ENCODE assay signal across 9 cellular contexts in the genomic region with DNA sequence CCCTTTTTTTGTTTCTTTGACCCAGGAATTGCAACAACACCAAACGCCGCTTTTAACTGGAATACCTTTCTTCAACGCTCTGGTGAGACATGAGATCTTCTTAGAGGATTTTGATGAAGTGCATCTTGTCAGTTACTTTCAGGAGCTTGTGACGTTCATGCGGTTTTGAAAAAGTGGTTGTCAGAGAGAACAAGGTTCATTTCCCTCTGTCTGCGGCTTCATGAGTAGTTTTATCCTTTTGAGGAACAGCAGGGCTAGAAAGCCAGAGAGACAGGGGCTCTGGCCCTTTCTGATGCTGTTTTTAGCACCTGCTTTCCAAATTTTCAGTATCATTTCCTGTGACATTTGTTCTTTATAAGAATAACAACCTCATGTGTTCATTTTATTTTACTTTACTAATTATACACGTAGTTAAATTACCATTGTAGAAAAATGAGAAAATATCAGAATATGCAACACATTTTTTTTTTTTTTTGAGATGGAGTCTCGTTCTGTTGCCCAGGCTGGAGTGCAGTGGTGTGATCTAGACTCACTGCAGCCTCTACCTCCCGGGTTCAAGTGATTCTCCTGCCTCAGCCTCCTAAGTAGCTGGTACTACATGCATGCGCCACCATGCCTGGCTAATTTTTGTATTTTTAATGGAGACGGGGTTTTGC.
DNase-seq lines count a peak whose midpoint lies in the region; ATAC-seq and TF ChIP-seq lines count a peak whose summit lies in the region.
"Had no signal": no experiment of that assay in that cellular context is flagged by ENCODE, and none has a peak within 500 bp of the region (broad histone marks: within the 10 kb centered on the region; RNA-seq: fewer than 3 reads in every experiment).

No MANE protein-coding gene starts in this region.

- H3K9me3 ChIP-seq in CD8-positive, alpha-beta T cell (ENCODE audit: low read length) = no peaks in the 10 kb centered on the region
- no peaks in the 10 kb centered on the region for H3K9me3 ChIP-seq in stomach
- no peaks in the 10 kb centered on the region for H3K9me3 ChIP-seq in effector memory CD4-positive, alpha-beta T cell (ENCODE audit: control insufficient read depth, low read length)
- H3K9me3 ChIP-seq in sigmoid colon = no peaks in the 10 kb centered on the region

- no peak for TF ChIP-seq EP300 in stomach (IDR thresholded peaks at IDR 0.05)
- no peak for TF ChIP-seq EP300 in sigmoid colon (IDR thresholded peaks at IDR 0.05)

- no peaks in the 10 kb centered on the region for H3K36me3 Mint-ChIP-seq in CD8-positive, alpha-beta T cell
- peaks cover 2% of the 10 kb centered on the region for H3K36me3 Mint-ChIP-seq in activated T-helper 1 cell treated with anti-CD3 and anti-CD28 coated beads, Interleukin-12 subunit alpha, Interleukin-12 subunit beta, Interleukin-2, Interleukin-4 antibody, amounts not matched to agents 30 ng/mL and 10 ng/mL and 1 ng/mL, durations not matched to agents 14 hours and 24 hours and 36 hours (ENCODE audit: low read depth)

- H3K4me3 ChIP-seq in CD8-positive, alpha-beta T cell (ENCODE audit: low read depth, low read length) = no peak overlapping the region
- H3K4me3 ChIP-seq in stomach (no peak overlapping the region), sigmoid colon (no peak overlapping the region)
- no peak overlapping the region for H3K4me3 ChIP-seq in effector memory CD4-positive, alpha-beta T cell (ENCODE audit: insufficient read depth, low read depth, low read length, poor library complexity, severe bottlenecking)

- POLR2A ChIA-PET in CD8-positive, alpha-beta T cell (lab: Charles Lee) = no interaction called here

- WGBS in stomach, 5 donors = 73 to 83% (median 81%) methylated on average over 11 of the region's 11 CpGs
- 64 to 75% methylated on average over 11 of the region's 11 CpGs for WGBS in sigmoid colon, 2 donors

- CTCF ChIA-PET in CD8-positive, alpha-beta T cell (lab: Charles Lee) = no interaction called here

- peak; percentile 68 for ATAC-seq in CD8-positive, alpha-beta T cell
- ATAC-seq in GM19397 (IDR thresholded peaks at IDR 0.05; ENCODE audit: unreplicated experiment) (peak; percentile 97), HG03432 (IDR thresholded peaks at IDR 0.05; ENCODE audit: unreplicated experiment) (peak; percentile 97)

- H3K27me3 Mint-ChIP-seq in CD8-positive, alpha-beta T cell (ENCODE audit: low read depth) = no peaks in the 10 kb centered on the region
- H3K27me3 Mint-ChIP-seq in activated T-helper 1 cell treated with anti-CD3 and anti-CD28 coated beads, Interleukin-12 subunit alpha, Interleukin-12 subunit beta, Interleukin-2, Interleukin-4 antibody, amounts not matched to agents 30 ng/mL and 10 ng/mL and 1 ng/mL, durations not matched to agents 14 hours and 24 hours and 36 hours (ENCODE audit: insufficient read depth) = peaks cover 6% of the 10 kb centered on the region

- intact Hi-C loops in CD8-positive, alpha-beta T cell (cut with DNase I, micrococcal nuclease) = no loop called here
- intact Hi-C loops in activated T-helper 1 cell treated with anti-CD3 and anti-CD28 coated beads, Interleukin-12 subunit alpha, Interleukin-12 subunit beta, Interleukin-2, Interleukin-4 antibody, amounts not matched to agents 30 ng/mL and 10 ng/mL and 1 ng/mL, durations not matched to agents 14 hours and 24 hours and 36 hours (cut with micrococcal nuclease) = loop anchor here (1.0 kb wide), 3 partner anchors 85 to 105 kb away; no protein-coding TSS in a partner anchor
- intact Hi-C loops in stomach (cut with DNase I; ENCODE audit: low total_unique reads) = no loop called here
- intact Hi-C loops in sigmoid colon (cut with DNase I) = no loop called here

- H3K9me3 Mint-ChIP-seq in CD8-positive, alpha-beta T cell = no peaks in the 10 kb centered on the region
- H3K9me3 Mint-ChIP-seq in activated T-helper 1 cell treated with anti-CD3 and anti-CD28 coated beads, Interleukin-12 subunit alpha, Interleukin-12 subunit beta, Interleukin-2, Interleukin-4 antibody, amounts not matched to agents 30 ng/mL and 10 ng/mL and 1 ng/mL, durations not matched to agents 14 hours and 24 hours and 36 hours = no peaks in the 10 kb centered on the region

- no peak overlapping the region for H3K27ac ChIP-seq in CD8-positive, alpha-beta T cell (ENCODE audit: low read depth, low read length)
- H3K27ac ChIP-seq in stomach (no peak overlapping the region), sigmoid colon (no peak overlapping the region)
- H3K27ac ChIP-seq in effector memory CD4-positive, alpha-beta T cell (ENCODE audit: insufficient read depth, low read length, poor library complexity, severe bottlenecking) = no peak overlapping the region

- H3K4me1 ChIP-seq in CD8-positive, alpha-beta T cell (ENCODE audit: insufficient read depth, low read length) = no peaks in the 10 kb centered on the region
- no peaks in the 10 kb centered on the region for H3K4me1 ChIP-seq in stomach
- no peaks in the 10 kb centered on the region for H3K4me1 ChIP-seq in effector memory CD4-positive, alpha-beta T cell (ENCODE audit: control insufficient read depth, insufficient read depth, low read length, poor library complexity, severe bottlenecking)
- H3K4me1 ChIP-seq in sigmoid colon = no peaks in the 10 kb centered on the region

- TF ChIP-seq POLR2A in stomach (IDR thresholded peaks at IDR 0.05) = no peak
- TF ChIP-seq POLR2A in sigmoid colon (IDR thresholded peaks at IDR 0.05) = no peak

- peak in 3 of 7 experiments; percentile 11 to 37 (median 12) for DNase-seq in CD8-positive, alpha-beta T cell
- DNase-seq in activated T-helper 1 cell treated with anti-CD3 and anti-CD28 coated beads, Interleukin-12 subunit alpha, Interleukin-12 subunit beta, Interleukin-2, Interleukin-4 antibody, amounts not matched to agents 30 ng/mL and 10 ng/mL and 1 ng/mL, durations not matched to agents 14 hours and 24 hours and 36 hours (ENCODE audit: low spot score) = peak; percentile 55
- DNase-seq in iPS-NIHi11 (ENCODE audit: low spot score) (no peak), stomach (no peak), sigmoid colon (no peak)
- no peak for DNase-seq in effector memory CD4-positive, alpha-beta T cell
- DNase-seq: NCI-H69 had no signal

- peaks cover 4% of the 10 kb centered on the region for H3K4me1 Mint-ChIP-seq in CD8-positive, alpha-beta T cell (ENCODE audit: low read depth)
- peaks cover 46% of the 10 kb centered on the region for H3K4me1 Mint-ChIP-seq in activated T-helper 1 cell treated with anti-CD3 and anti-CD28 coated beads, Interleukin-12 subunit alpha, Interleukin-12 subunit beta, Interleukin-2, Interleukin-4 antibody, amounts not matched to agents 30 ng/mL and 10 ng/mL and 1 ng/mL, durations not matched to agents 14 hours and 24 hours and 36 hours (ENCODE audit: low read depth)

- TF ChIP-seq CTCF in CD8-positive, alpha-beta T cell (IDR thresholded peaks at IDR 0.05) = no peak
- TF ChIP-seq CTCF in stomach (IDR thresholded peaks at IDR 0.05) = no peak
- TF ChIP-seq CTCF in sigmoid colon (IDR thresholded peaks at IDR 0.05) = no peak

- H3K27ac Mint-ChIP-seq in CD8-positive, alpha-beta T cell = no peak overlapping the region
- peak overlapping the region; percentile 68 for H3K27ac Mint-ChIP-seq in activated T-helper 1 cell treated with anti-CD3 and anti-CD28 coated beads, Interleukin-12 subunit alpha, Interleukin-12 subunit beta, Interleukin-2, Interleukin-4 antibody, amounts not matched to agents 30 ng/mL and 10 ng/mL and 1 ng/mL, durations not matched to agents 14 hours and 24 hours and 36 hours

- H3K4me3 Mint-ChIP-seq in CD8-positive, alpha-beta T cell = no peak overlapping the region
- peak overlapping the region; percentile 30 for H3K4me3 Mint-ChIP-seq in activated T-helper 1 cell treated with anti-CD3 and anti-CD28 coated beads, Interleukin-12 subunit alpha, Interleukin-12 subunit beta, Interleukin-2, Interleukin-4 antibody, amounts not matched to agents 30 ng/mL and 10 ng/mL and 1 ng/mL, durations not matched to agents 14 hours and 24 hours and 36 hours

- H3K36me3 ChIP-seq in CD8-positive, alpha-beta T cell (ENCODE audit: insufficient read depth, low read length) = no peaks in the 10 kb centered on the region
- H3K36me3 ChIP-seq in stomach (no peaks in the 10 kb centered on the region), sigmoid colon (no peaks in the 10 kb centered on the region)
- H3K36me3 ChIP-seq in effector memory CD4-positive, alpha-beta T cell (ENCODE audit: control insufficient read depth, insufficient read depth, low read length) = no peaks in the 10 kb centered on the region

- H3K27me3 ChIP-seq in CD8-positive, alpha-beta T cell (ENCODE audit: insufficient read depth, low read length) = no peaks in the 10 kb centered on the region
- no peaks in the 10 kb centered on the region for H3K27me3 ChIP-seq in stomach
- H3K27me3 ChIP-seq in effector memory CD4-positive, alpha-beta T cell (replicated peaks; ENCODE audit: control insufficient read depth, insufficient read depth, low read length, poor library complexity, severe bottlenecking) = no peaks in the 10 kb centered on the region
- H3K27me3 ChIP-seq in sigmoid colon = no peaks in the 10 kb centered on the region
